ENCODE assay signal across 8 cellular contexts in the genomic region with DNA sequence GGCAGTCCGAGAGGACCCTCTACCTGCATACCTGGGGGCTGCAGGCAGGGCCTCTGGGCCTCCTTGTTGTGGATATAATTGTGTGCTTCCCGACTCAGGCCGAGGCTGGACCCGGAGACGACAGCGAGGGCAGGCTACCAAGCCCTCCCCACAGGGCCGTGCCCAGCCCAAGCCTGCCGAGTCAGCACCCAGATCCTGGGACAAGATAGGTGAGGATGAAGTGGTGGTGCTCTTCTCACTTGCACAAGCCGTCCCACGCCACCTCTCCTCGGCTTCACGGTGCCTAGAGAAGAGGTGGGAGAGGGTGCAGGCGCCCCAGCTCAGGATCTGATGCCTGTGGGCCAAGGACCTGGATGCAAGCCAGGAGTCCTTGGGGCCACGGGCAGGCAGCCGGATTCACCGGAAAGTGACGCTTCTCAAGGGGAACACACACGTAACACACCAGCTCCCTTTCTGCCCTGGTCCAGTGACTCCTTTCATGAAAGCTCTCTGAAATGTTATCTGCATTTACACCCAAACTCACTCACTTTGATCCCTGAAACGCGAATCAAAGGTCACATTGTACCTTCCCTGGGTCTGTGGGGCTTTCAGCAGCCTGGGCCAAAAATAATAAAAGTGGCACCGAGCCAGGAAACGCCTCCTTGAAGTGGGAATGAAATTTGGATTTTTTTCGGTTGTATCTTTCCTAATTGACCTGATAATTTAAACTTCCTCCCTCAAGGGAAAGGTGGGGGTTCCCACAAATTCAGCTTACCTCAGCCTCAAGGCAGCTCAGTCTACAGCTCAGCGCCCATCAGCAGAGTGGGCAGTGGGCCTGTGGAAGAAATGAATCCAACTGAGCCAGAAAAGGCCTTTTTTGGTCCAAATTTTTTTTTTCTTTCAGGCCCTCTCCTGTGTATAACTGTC. TPM values are rescaled to one million over a fixed set of nuclear protein-coding genes. Genes with fewer than 3 reads are reported as not detected.
DNase-seq lines count a peak whose midpoint lies in the region; ATAC-seq and TF ChIP-seq lines count a peak whose summit lies in the region.

No MANE protein-coding gene starts in this region.

- 5 to 20% methylated on average over 2 to 23 of the region's 24 CpGs for WGBS in transverse colon (ENCODE audit: low coverage in 1 of 2), 2 donors

- peak overlapping the region; percentile 79 for H2AFZ ChIP-seq in PC-3 (ENCODE audit: low read length)

- peaks cover 36% of the 10 kb centered on the region for H3K4me1 ChIP-seq in PC-3 (ENCODE audit: insufficient read depth, low read length)
- peaks cover 16% of the 10 kb centered on the region for H3K4me1 ChIP-seq in foreskin keratinocyte
- peaks cover 29 to 30% of the 10 kb centered on the region in 2 experiments for H3K4me1 ChIP-seq in neutrophil (ENCODE audit: control insufficient read depth in 1 of 2, insufficient read depth in 1 of 2, low read depth in 1 of 2, low read length in 1 of 2)
- peaks cover 16 to 25% (median 22%) of the 10 kb centered on the region in 4 donors for H3K4me1 ChIP-seq in transverse colon

- CTCF ChIA-PET in BJ (lab: Yijun Ruan, JAX) = interaction anchor here (0.7 to 3.0 kb wide), 6 partner anchors 15 to 233 kb away, joined by 3 to 14 read pairs (median 5); no protein-coding TSS in a partner anchor
- CTCF ChIA-PET in PC-3 (lab: Charles Lee) = no interaction called here

- H3K9me3 ChIP-seq in PC-3 (ENCODE audit: low read length) = no peaks in the 10 kb centered on the region
- no peaks in the 10 kb centered on the region for H3K9me3 ChIP-seq in neutrophil
- H3K9me3 ChIP-seq in transverse colon = no peaks in the 10 kb centered on the region

- H4K20me1 ChIP-seq in PC-3 (ENCODE audit: low read length) = peaks cover 21% of the 10 kb centered on the region

- TF ChIP-seq POLR2A in transverse colon (IDR thresholded peaks at IDR 0.05) = no peak

- H3K27ac ChIP-seq in PC-3 (ENCODE audit: low read length) = peak overlapping the region; percentile 71
- peak overlapping the region; percentile 34 for H3K27ac ChIP-seq in foreskin keratinocyte
- H3K27ac ChIP-seq in neutrophil = peak overlapping the region; percentile 83
- peak overlapping the region; percentile 90 to 97 (median 94) for H3K27ac ChIP-seq in transverse colon

- peak overlapping the region; percentile 95 for H3K9ac ChIP-seq in PC-3 (ENCODE audit: low read length)

- H3K79me2 ChIP-seq in PC-3 (ENCODE audit: low read length) = peaks cover 54% of the 10 kb centered on the region

- in situ Hi-C loops in transverse colon (cut with MboI; ENCODE audit: low pct_ligation_motif_present in 1 of 4, low pct_unique_long_range_greater_than_20kb in 1 of 4, low sequenced_read_pairs in 3 of 4) = no loop called here

- TF ChIP-seq CTCF in BJ (IDR thresholded peaks at IDR 0.05; ENCODE audit: insufficient read depth, low read depth, low read length) (no peak), PC-3 (conservative IDR thresholded peaks at IDR 0.05; ENCODE audit: low read depth, low read length) (no peak), foreskin keratinocyte (conservative IDR thresholded peaks at IDR 0.05) (no peak), neutrophil (IDR thresholded peaks at IDR 0.05) (no peak), transverse colon (IDR thresholded peaks at IDR 0.05) (no peak)

- intact Hi-C loops in PC-3 (cut with micrococcal nuclease) = loop anchor here (10.0 kb wide), 1 partner anchor 91 kb away; a partner anchor contains a TSS
- intact Hi-C loops in transverse colon (cut with DNase I; ENCODE audit: low total_unique reads) = loop anchor here (10.0 kb wide), 1 partner anchor 359 kb away; no protein-coding TSS in a partner anchor

- H3K36me3 ChIP-seq in BJ (ENCODE audit: control insufficient read depth, insufficient read depth, low read length) (peaks cover 14% of the 10 kb centered on the region), PC-3 (ENCODE audit: low read depth, low read length) (peaks cover 10% of the 10 kb centered on the region; the same call in 1 of the 2 replicates), neutrophil (peaks cover 16% of the 10 kb centered on the region), transverse colon (peaks cover 0 to 4% (median 0%) of the 10 kb centered on the region in 4 donors)

- POLR2A ChIA-PET in BJ (lab: Charles Lee) (no interaction called here), PC-3 (lab: Charles Lee; ENCODE audit: unreplicated experiment) (interaction anchor here (0.7 kb wide), 1 partner anchor 100 kb away, joined by 3 read pairs; no protein-coding TSS in a partner anchor)

- H3K4me3 ChIP-seq in BJ (ENCODE audit: low read depth, low read length) = peak overlapping the region; percentile 81
- H3K4me3 ChIP-seq in PC-3 (ENCODE audit: low read length) = peak overlapping the region; percentile 96
- peak overlapping the region; percentile 76 to 90 for H3K4me3 ChIP-seq in neutrophil (ENCODE audit: low read depth in 1 of 2, low read length in 1 of 2)
- peak overlapping the region; percentile 60 to 95 (median 78) for H3K4me3 ChIP-seq in transverse colon

- no peaks in the 10 kb centered on the region for H3K27me3 ChIP-seq in BJ (ENCODE audit: control insufficient read depth, insufficient read depth, low read length)
- H3K27me3 ChIP-seq in PC-3 (ENCODE audit: low read length) = no peaks in the 10 kb centered on the region
- H3K27me3 ChIP-seq in foreskin keratinocyte = no peaks in the 10 kb centered on the region
- H3K27me3 ChIP-seq in neutrophil = no peaks in the 10 kb centered on the region
- no peaks in the 10 kb centered on the region for H3K27me3 ChIP-seq in transverse colon

- BruUV-seq in PC-3 (replicated peaks; lab: Mats Ljungman, UMichigan) = no TSS peak

- no peak for TF ChIP-seq EP300 in transverse colon (IDR thresholded peaks at IDR 0.05; ENCODE audit: low read depth)

- no peaks in the 10 kb centered on the region for H3F3A ChIP-seq in PC-3 (ENCODE audit: low read length, unreplicated experiment)

- peak overlapping the region; percentile 98 for H3K4me2 ChIP-seq in PC-3 (ENCODE audit: low read length)

- ATAC-seq in GM19023 (IDR thresholded peaks at IDR 0.05; ENCODE audit: unreplicated experiment) = peak; percentile 19
- peak; percentile 22 for ATAC-seq in HG03432 (IDR thresholded peaks at IDR 0.05; ENCODE audit: unreplicated experiment)
- ATAC-seq in PC-3 = peak; percentile 30
- ATAC-seq in foreskin keratinocyte = peak; percentile 26

- H3K9me2 ChIP-seq in PC-3 (replicated peaks; ENCODE audit: low read length) = no peaks in the 10 kb centered on the region

- DNase-seq in BJ (ENCODE audit: low read depth) = no peak
- DNase-seq in PC-3 = peak; percentile 62
- peak; percentile 20 to 32 for DNase-seq in activated T-helper 1 cell treated with anti-CD3 and anti-CD28 coated beads, Interleukin-2, amount 50 U/mL, for 16 hours (ENCODE audit: low read depth in 1 of 2, low spot score in 1 of 2)
- peak in 1 of 2 donors; percentile 63 for DNase-seq in foreskin keratinocyte
- peak; percentile 59 for DNase-seq in transverse colon

RNA-seq across cellular contexts. Expression of a gene that starts 1.1 kb away (rescaled TPM):
- 1.3 and 3.6 TPM in 2 replicates for polyA plus RNA-seq in BJ (2011; rRNA removed)
- polyA minus RNA-seq in BJ (2011; rRNA and poly(A)+ RNA removed) = 0.24 and 1.0 TPM in 2 replicates
- total RNA-seq in PC-3 (2014; rRNA removed) = 27.0 and 28.8 TPM in 2 replicates
- total RNA-seq in foreskin keratinocyte = 8.2 and 12.2 TPM in 2 replicates
- polyA plus RNA-seq in foreskin keratinocyte = 14.8 and 16.4 TPM in 2 replicates
- 1 to 10 TPM in 3 of 4 donors, under 1 TPM in 1; 0.80 to 4.8 (median 2.8) TPM for total RNA-seq in transverse colon

RNA-seq across cellular contexts. Expression of a gene that starts 1.1 kb away (rescaled TPM):
- polyA plus RNA-seq in BJ (2011; rRNA removed) = 11.7 and 18.9 TPM in 2 replicates
- 22.2 and 29.5 TPM in 2 replicates for polyA minus RNA-seq in BJ (2011; rRNA and poly(A)+ RNA removed)
- total RNA-seq in PC-3 (2014; rRNA removed) = 7.8 and 12.2 TPM in 2 replicates
- 21.9 and 24.7 TPM in 2 replicates for total RNA-seq in foreskin keratinocyte
- polyA plus RNA-seq in foreskin keratinocyte = 18.0 and 18.1 TPM in 2 replicates
- 10 to 100 TPM in 1 of 4 donors, 1 to 10 TPM in 3; 7.1 to 16.8 (median 7.8) TPM for total RNA-seq in transverse colon

Comparison
In these comparisons a context has a peak if more than half of its experiments do, and no peak if none do; other contexts are left out.
1. H3K27ac ChIP-seq: peak in every context shown above with its lines; median percentile 94 in transverse colon; 83 in neutrophil; 71 in PC-3; 34 in foreskin keratinocyte.